Comparison of ENCODE assay signal across 16 cellular contexts in genomic region chr14:92631098-92631497, GRCh38.
"Had no signal": no experiment of that assay in that cellular context is flagged by ENCODE, and none has a peak within 500 bp of the region (broad histone marks: within the 10 kb centered on the region; RNA-seq: fewer than 3 reads in every experiment).

No MANE protein-coding gene starts in this region.

- H3K4me3 Mint-ChIP-seq: naive thymus-derived CD8-positive, alpha-beta T cell; stimulated activated naive B cell treated with anti-CD40 and anti-IgM and Interleukin-4, amounts not matched to agents 10 μg/mL and 1 μg/mL and 100 μg/mL, for 72 hours; stimulated activated naive CD8-positive, alpha-beta T cell treated with anti-CD3 and anti-CD28 coated beads, Interleukin-15, amount 100 ng/mL, for 72 hours had no signal

- ATAC-seq: gastroesophageal sphincter; mucosa of descending colon; naive thymus-derived CD8-positive, alpha-beta T cell; psoas muscle; stimulated activated naive B cell treated with anti-CD40 and anti-IgM and Interleukin-4, amounts not matched to agents 10 μg/mL and 1 μg/mL and 100 μg/mL, for 72 hours; stimulated activated naive CD8-positive, alpha-beta T cell treated with anti-CD3 and anti-CD28 coated beads, Interleukin-15, amount 100 ng/mL, for 72 hours had no signal

- H3K27me3 Mint-ChIP-seq: naive thymus-derived CD8-positive, alpha-beta T cell; stimulated activated naive B cell treated with anti-CD40 and anti-IgM and Interleukin-4, amounts not matched to agents 10 μg/mL and 1 μg/mL and 100 μg/mL, for 72 hours; stimulated activated naive CD8-positive, alpha-beta T cell treated with anti-CD3 and anti-CD28 coated beads, Interleukin-15, amount 100 ng/mL, for 72 hours had no signal

- DNase-seq: cerebellar nuclear complex; dermis blood vessel endothelial cell; esophagus squamous epithelium; foreskin fibroblast; glutamatergic neuron; mucosa of descending colon; naive thymus-derived CD8-positive, alpha-beta T cell; psoas muscle; retina; right lobe of liver; stimulated activated CD4-positive, alpha-beta T cell treated with anti-CD3 and anti-CD28 coated beads, Interleukin-4, amount 100 ng/mL, for 1 hour; stimulated activated CD8-positive, alpha-beta memory T cell treated with anti-CD3 and anti-CD28 coated beads, Interleukin-4, amount 100 ng/mL, for 48 hours; stimulated activated naive B cell treated with anti-CD40 and anti-IgM and Interleukin-4, amounts not matched to agents 10 μg/mL and 1 μg/mL and 100 μg/mL, for 72 hours; stimulated activated naive CD8-positive, alpha-beta T cell treated with anti-CD3 and anti-CD28 coated beads, Interleukin-15, amount 100 ng/mL, for 72 hours; transverse colon had no signal
